ENCODE assay signal across 1 cellular context in the genomic region with DNA sequence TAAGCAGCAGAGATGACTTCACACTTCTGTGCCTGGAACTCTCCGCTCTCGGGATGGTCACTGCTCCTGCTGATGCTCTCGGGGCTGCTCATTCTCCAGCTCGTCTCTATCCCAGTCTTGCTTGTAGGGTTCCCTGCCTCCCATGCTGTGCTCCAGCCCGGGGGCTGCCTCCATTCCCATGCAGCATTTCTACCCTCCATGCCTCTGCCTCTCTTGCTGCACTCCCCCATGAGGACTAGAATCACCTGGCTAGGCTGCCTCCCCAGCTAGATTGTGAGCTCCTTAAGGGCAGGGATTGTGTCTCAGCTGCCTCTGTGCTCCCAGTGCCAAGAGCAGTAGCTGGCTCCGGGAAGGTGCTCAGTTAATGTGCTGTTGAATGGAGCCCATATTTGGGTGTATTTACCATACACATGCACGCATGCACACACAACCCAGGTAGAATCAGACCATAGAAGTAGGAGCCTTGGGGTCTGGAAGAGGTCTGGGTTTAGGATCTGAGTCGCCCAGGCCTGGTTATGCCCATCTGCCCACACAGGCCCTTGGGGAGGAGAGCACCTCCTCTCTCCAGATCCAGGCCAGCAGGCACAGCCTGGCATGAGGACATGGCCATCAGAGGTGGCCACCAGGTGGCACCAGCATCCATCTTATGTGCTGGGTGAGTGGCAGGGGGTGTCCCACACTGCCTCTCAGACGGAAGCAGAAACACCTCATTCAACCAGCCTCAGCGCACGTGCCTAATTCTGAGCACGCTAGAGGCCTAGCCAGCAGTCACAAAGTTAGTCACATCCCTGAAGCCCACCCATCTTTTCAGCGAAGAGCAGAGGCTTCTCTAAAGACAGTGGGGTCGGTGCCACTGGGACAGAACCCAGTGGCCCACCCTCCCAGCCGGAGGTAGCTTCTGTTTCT.
TF ChIP-seq lines count a peak whose summit lies in the region.

No MANE protein-coding gene starts in this region.

TF ChIP-seq in HepG2, 621 proteins besides CTCF, POLR2A, EP300 and RAD21 (continued from another document and continues in another):
- TF ChIP-seq, protein P1, sequence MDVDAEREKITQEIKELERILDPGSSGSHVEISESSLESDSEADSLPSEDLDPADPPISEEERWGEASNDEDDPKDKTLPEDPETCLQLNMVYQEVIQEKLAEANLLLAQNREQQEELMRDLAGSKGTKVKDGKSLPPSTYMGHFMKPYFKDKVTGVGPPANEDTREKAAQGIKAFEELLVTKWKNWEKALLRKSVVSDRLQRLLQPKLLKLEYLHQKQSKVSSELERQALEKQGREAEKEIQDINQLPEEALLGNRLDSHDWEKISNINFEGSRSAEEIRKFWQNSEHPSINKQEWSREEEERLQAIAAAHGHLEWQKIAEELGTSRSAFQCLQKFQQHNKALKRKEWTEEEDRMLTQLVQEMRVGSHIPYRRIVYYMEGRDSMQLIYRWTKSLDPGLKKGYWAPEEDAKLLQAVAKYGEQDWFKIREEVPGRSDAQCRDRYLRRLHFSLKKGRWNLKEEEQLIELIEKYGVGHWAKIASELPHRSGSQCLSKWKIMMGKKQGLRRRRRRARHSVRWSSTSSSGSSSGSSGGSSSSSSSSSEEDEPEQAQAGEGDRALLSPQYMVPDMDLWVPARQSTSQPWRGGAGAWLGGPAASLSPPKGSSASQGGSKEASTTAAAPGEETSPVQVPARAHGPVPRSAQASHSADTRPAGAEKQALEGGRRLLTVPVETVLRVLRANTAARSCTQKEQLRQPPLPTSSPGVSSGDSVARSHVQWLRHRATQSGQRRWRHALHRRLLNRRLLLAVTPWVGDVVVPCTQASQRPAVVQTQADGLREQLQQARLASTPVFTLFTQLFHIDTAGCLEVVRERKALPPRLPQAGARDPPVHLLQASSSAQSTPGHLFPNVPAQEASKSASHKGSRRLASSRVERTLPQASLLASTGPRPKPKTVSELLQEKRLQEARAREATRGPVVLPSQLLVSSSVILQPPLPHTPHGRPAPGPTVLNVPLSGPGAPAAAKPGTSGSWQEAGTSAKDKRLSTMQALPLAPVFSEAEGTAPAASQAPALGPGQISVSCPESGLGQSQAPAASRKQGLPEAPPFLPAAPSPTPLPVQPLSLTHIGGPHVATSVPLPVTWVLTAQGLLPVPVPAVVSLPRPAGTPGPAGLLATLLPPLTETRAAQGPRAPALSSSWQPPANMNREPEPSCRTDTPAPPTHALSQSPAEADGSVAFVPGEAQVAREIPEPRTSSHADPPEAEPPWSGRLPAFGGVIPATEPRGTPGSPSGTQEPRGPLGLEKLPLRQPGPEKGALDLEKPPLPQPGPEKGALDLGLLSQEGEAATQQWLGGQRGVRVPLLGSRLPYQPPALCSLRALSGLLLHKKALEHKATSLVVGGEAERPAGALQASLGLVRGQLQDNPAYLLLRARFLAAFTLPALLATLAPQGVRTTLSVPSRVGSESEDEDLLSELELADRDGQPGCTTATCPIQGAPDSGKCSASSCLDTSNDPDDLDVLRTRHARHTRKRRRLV (CRISPR knock-in tag; IDR thresholded peaks at IDR 0.05) = no peak
- TF ChIP-seq GATA4 (IDR thresholded peaks at IDR 0.05; ENCODE audit: borderline replicate concordance, low read depth) = no peak
- TF ChIP-seq, protein P2, sequence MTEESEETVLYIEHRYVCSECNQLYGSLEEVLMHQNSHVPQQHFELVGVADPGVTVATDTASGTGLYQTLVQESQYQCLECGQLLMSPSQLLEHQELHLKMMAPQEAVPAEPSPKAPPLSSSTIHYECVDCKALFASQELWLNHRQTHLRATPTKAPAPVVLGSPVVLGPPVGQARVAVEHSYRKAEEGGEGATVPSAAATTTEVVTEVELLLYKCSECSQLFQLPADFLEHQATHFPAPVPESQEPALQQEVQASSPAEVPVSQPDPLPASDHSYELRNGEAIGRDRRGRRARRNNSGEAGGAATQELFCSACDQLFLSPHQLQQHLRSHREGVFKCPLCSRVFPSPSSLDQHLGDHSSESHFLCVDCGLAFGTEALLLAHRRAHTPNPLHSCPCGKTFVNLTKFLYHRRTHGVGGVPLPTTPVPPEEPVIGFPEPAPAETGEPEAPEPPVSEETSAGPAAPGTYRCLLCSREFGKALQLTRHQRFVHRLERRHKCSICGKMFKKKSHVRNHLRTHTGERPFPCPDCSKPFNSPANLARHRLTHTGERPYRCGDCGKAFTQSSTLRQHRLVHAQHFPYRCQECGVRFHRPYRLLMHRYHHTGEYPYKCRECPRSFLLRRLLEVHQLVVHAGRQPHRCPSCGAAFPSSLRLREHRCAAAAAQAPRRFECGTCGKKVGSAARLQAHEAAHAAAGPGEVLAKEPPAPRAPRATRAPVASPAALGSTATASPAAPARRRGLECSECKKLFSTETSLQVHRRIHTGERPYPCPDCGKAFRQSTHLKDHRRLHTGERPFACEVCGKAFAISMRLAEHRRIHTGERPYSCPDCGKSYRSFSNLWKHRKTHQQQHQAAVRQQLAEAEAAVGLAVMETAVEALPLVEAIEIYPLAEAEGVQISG (CRISPR knock-in tag; IDR thresholded peaks at IDR 0.05) = no peak; the same call in 1 of the 2 replicates
- peak; percentile 43 for TF ChIP-seq FOSL2 (CRISPR knock-in tag; IDR thresholded peaks at IDR 0.05)
- peak; percentile 50 for TF ChIP-seq SAP130 (CRISPR knock-in tag; IDR thresholded peaks at IDR 0.05; ENCODE audit: low read depth)
- TF ChIP-seq ZNF552 (CRISPR knock-in tag; IDR thresholded peaks at IDR 0.05; ENCODE audit: borderline replicate concordance) = no peak
- no peak for TF ChIP-seq ZMYM4 (CRISPR knock-in tag; IDR thresholded peaks at IDR 0.05)
- no peak for TF ChIP-seq ZFP41 (CRISPR knock-in tag; IDR thresholded peaks at IDR 0.05; ENCODE audit: borderline replicate concordance)
- TF ChIP-seq, protein P3, sequence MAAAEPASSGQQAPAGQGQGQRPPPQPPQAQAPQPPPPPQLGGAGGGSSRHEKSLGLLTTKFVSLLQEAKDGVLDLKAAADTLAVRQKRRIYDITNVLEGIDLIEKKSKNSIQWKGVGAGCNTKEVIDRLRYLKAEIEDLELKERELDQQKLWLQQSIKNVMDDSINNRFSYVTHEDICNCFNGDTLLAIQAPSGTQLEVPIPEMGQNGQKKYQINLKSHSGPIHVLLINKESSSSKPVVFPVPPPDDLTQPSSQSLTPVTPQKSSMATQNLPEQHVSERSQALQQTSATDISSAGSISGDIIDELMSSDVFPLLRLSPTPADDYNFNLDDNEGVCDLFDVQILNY (CRISPR knock-in tag; conservative IDR thresholded peaks at IDR 0.05) = no peak
- no peak for TF ChIP-seq ZSCAN29 (CRISPR knock-in tag; conservative IDR thresholded peaks at IDR 0.05)
- TF ChIP-seq NFE2L1 (CRISPR knock-in tag; IDR thresholded peaks at IDR 0.05; ENCODE audit: borderline replicate concordance) = no peak
- TF ChIP-seq HNRNPL (IDR thresholded peaks at IDR 0.05; ENCODE audit: low read depth, low read length) = peak; percentile 92
- no peak for TF ChIP-seq GTF2F1 (IDR thresholded peaks at IDR 0.05; ENCODE audit: low read length)
- no peak for TF ChIP-seq KAT7 (CRISPR knock-in tag; IDR thresholded peaks at IDR 0.05; ENCODE audit: borderline replicate concordance)
- TF ChIP-seq ZNF33B (CRISPR knock-in tag; IDR thresholded peaks at IDR 0.05) = no peak
- TF ChIP-seq, protein P4, sequence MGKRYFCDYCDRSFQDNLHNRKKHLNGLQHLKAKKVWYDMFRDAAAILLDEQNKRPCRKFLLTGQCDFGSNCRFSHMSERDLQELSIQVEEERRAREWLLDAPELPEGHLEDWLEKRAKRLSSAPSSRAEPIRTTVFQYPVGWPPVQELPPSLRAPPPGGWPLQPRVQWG (CRISPR knock-in tag; IDR thresholded peaks at IDR 0.05; ENCODE audit: borderline replicate concordance, low read depth) = no peak
- TF ChIP-seq, protein P5, sequence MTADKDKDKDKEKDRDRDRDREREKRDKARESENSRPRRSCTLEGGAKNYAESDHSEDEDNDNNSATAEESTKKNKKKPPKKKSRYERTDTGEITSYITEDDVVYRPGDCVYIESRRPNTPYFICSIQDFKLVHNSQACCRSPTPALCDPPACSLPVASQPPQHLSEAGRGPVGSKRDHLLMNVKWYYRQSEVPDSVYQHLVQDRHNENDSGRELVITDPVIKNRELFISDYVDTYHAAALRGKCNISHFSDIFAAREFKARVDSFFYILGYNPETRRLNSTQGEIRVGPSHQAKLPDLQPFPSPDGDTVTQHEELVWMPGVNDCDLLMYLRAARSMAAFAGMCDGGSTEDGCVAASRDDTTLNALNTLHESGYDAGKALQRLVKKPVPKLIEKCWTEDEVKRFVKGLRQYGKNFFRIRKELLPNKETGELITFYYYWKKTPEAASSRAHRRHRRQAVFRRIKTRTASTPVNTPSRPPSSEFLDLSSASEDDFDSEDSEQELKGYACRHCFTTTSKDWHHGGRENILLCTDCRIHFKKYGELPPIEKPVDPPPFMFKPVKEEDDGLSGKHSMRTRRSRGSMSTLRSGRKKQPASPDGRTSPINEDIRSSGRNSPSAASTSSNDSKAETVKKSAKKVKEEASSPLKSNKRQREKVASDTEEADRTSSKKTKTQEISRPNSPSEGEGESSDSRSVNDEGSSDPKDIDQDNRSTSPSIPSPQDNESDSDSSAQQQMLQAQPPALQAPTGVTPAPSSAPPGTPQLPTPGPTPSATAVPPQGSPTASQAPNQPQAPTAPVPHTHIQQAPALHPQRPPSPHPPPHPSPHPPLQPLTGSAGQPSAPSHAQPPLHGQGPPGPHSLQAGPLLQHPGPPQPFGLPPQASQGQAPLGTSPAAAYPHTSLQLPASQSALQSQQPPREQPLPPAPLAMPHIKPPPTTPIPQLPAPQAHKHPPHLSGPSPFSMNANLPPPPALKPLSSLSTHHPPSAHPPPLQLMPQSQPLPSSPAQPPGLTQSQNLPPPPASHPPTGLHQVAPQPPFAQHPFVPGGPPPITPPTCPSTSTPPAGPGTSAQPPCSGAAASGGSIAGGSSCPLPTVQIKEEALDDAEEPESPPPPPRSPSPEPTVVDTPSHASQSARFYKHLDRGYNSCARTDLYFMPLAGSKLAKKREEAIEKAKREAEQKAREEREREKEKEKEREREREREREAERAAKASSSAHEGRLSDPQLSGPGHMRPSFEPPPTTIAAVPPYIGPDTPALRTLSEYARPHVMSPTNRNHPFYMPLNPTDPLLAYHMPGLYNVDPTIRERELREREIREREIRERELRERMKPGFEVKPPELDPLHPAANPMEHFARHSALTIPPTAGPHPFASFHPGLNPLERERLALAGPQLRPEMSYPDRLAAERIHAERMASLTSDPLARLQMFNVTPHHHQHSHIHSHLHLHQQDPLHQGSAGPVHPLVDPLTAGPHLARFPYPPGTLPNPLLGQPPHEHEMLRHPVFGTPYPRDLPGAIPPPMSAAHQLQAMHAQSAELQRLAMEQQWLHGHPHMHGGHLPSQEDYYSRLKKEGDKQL (CRISPR knock-in tag; IDR thresholded peaks at IDR 0.05; ENCODE audit: low read depth) = no peak
- peak; percentile 82; the same call in 1 of the 2 replicates for TF ChIP-seq ZNF335 (CRISPR knock-in tag; IDR thresholded peaks at IDR 0.05)
- no peak for TF ChIP-seq NPAS2 (CRISPR knock-in tag; IDR thresholded peaks at IDR 0.05; ENCODE audit: borderline replicate concordance)
- TF ChIP-seq TCF7 (IDR thresholded peaks at IDR 0.05; ENCODE audit: low read depth) = no peak
- TF ChIP-seq NKX3-1 (CRISPR knock-in tag; IDR thresholded peaks at IDR 0.05) = no peak
- TF ChIP-seq ZC3H4 (CRISPR knock-in tag; IDR thresholded peaks at IDR 0.05; ENCODE audit: borderline replicate concordance) = no peak
- no peak for TF ChIP-seq CC2D1A (CRISPR knock-in tag; IDR thresholded peaks at IDR 0.05)
- TF ChIP-seq NFKBIZ (CRISPR knock-in tag; IDR thresholded peaks at IDR 0.05) = no peak
- no peak for TF ChIP-seq RORA (CRISPR knock-in tag; IDR thresholded peaks at IDR 0.05)
- no peak for TF ChIP-seq TOPORS (CRISPR knock-in tag; IDR thresholded peaks at IDR 0.05)
- TF ChIP-seq, protein P6, sequence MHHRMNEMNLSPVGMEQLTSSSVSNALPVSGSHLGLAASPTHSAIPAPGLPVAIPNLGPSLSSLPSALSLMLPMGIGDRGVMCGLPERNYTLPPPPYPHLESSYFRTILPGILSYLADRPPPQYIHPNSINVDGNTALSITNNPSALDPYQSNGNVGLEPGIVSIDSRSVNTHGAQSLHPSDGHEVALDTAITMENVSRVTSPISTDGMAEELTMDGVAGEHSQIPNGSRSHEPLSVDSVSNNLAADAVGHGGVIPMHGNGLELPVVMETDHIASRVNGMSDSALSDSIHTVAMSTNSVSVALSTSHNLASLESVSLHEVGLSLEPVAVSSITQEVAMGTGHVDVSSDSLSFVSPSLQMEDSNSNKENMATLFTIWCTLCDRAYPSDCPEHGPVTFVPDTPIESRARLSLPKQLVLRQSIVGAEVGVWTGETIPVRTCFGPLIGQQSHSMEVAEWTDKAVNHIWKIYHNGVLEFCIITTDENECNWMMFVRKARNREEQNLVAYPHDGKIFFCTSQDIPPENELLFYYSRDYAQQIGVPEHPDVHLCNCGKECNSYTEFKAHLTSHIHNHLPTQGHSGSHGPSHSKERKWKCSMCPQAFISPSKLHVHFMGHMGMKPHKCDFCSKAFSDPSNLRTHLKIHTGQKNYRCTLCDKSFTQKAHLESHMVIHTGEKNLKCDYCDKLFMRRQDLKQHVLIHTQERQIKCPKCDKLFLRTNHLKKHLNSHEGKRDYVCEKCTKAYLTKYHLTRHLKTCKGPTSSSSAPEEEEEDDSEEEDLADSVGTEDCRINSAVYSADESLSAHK (CRISPR knock-in tag; IDR thresholded peaks at IDR 0.05; ENCODE audit: borderline replicate concordance) = no peak
- TF ChIP-seq AGO2 (optimal IDR thresholded peaks at IDR 0.05; ENCODE audit: low read depth, low read length) = no peak
- peak; percentile 53; the same call in 1 of the 2 replicates for TF ChIP-seq RXRA (CRISPR knock-in tag; IDR thresholded peaks at IDR 0.05)
